ENCODE assay signal across 25 cellular contexts in genomic region chr18:11071300-11071699, GRCh38.
"Had no signal": no experiment of that assay in that cellular context is flagged by ENCODE, and none has a peak within 500 bp of the region (broad histone marks: within the 10 kb centered on the region; RNA-seq: fewer than 3 reads in every experiment).

No MANE protein-coding gene starts in this region.

- H3K27ac ChIP-seq: adrenal gland, body of pancreas, coronary artery, esophagus squamous epithelium, left lung, neutrophil, vagina, WERI-Rb-1 had no signal

- DNase-seq: activated CD4-positive, alpha-beta memory T cell treated with anti-CD3 and anti-CD28 coated beads for 36 hours; activated CD4-positive, alpha-beta T cell treated with anti-CD3 and anti-CD28 coated beads, Interleukin-2, amount 10 ng/mL, durations not matched to agents 24 days and 14 days; activated CD8-positive, alpha-beta memory T cell treated with anti-CD3 and anti-CD28 coated beads, Interleukin-2, amount 50 U/mL, for 4 hours; activated effector memory CD4-positive, alpha-beta T cell treated with anti-CD3 and anti-CD28 coated beads, Interleukin-2, amount 50 U/mL, for 16 hours; activated naive CD4-positive, alpha-beta T cell treated with anti-CD3 and anti-CD28 coated beads for 36 hours; activated naive CD8-positive, alpha-beta T cell treated with anti-CD3 and anti-CD28 coated beads for 36 hours; activated T-cell treated with anti-CD3 and anti-CD28 coated beads, Interleukin-2, amount 50 U/mL, for 1 hour; adrenal gland; aorta; body of pancreas; cerebellar nuclear complex; endodermal cell; esophagus squamous epithelium; foreskin melanocyte; left lung; naive B cell; nephron progenitor cell; stimulated activated CD4-positive, alpha-beta T cell treated with anti-CD3 and anti-CD28 coated beads, Interleukin-2, amount 100 ng/mL, for 24 hours; stimulated activated naive CD4-positive, alpha-beta T cell treated with Interleukin-2 at 50 U/mL for 16 hours; T-helper 17 cell; T1000; WERI-Rb-1 had no signal
